In the genomic region with DNA sequence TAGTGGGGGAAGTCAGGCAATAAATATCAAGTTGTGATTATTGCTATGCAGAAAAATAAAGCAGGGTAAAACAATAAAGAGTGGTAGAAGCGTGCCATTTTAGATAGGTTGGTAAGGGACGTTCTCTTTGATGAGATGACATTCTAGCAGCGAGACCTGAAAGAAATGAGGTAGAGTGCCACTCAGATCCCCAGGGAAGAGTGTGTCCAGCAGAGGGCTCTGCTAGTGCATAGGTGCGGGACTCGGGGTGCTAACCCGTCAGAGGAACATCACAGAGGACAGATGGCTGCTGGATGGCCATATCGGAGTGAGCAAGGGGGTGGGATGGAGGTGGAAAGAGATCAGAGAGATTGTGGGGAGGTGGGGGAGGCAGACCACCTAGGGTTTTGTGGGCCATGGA, we compare ENCODE assay signal across 8 cellular contexts. TPM values are rescaled to one million over a fixed set of nuclear protein-coding genes. Genes with fewer than 3 reads are reported as not detected.
DNase-seq lines count a peak whose midpoint lies in the region; ATAC-seq, FAIRE-seq and TF ChIP-seq lines count a peak whose summit lies in the region.

No MANE protein-coding gene starts in this region.

- CTCF ChIA-PET in AG04449 (lab: Yijun Ruan, JAX): interaction anchor here (1.0 to 2.4 kb wide), 4 partner anchors 8 to 1891 kb away, joined by 3 to 15 read pairs (median 7); no protein-coding TSS in a partner anchor

- peaks cover 5% of the 10 kb centered on the region for H3K36me3 Mint-ChIP-seq in neural progenitor cell

- H3K27ac ChIP-seq in neural progenitor cell (no peak overlapping the region), spleen (no peak overlapping the region)

- H3K4me3 ChIP-seq in AG04449 (ENCODE audit: low read depth, low read length) (no peak overlapping the region), bronchial epithelial cell (ENCODE audit: low read depth, low read length) (no peak overlapping the region), neural progenitor cell (no peak overlapping the region), spleen (no peak overlapping the region)

- POLR2A ChIA-PET in AG04449 (lab: Yijun Ruan, JAX): no interaction called here

- H3F3A ChIP-seq in neural progenitor cell (ENCODE audit: low read depth): no peaks in the 10 kb centered on the region

- intact Hi-C loops in spleen (cut with DNase I; ENCODE audit: low total_unique reads): no loop called here

- H3K79me2 ChIP-seq in neural progenitor cell (ENCODE audit: low read depth): no peaks in the 10 kb centered on the region

- peak; percentile 63 for ATAC-seq in GM18502 (IDR thresholded peaks at IDR 0.05; ENCODE audit: poor library complexity, unreplicated experiment)
- ATAC-seq in GM21717 (IDR thresholded peaks at IDR 0.05; ENCODE audit: unreplicated experiment): no peak

- FAIRE-seq in bronchial epithelial cell (lab: Jason Lieb, UNC): no peak

- no peak overlapping the region for H3K4me3 Mint-ChIP-seq in neural progenitor cell

- H3K27me3 ChIP-seq in bronchial epithelial cell (ENCODE audit: control insufficient read depth, insufficient read depth, low read length) (no peaks in the 10 kb centered on the region), neural progenitor cell (no peaks in the 10 kb centered on the region), spleen (replicated peaks in 1 of 7) (no peaks in the 10 kb centered on the region)

- H4K20me1 ChIP-seq in neural progenitor cell (ENCODE audit: low read depth): no peaks in the 10 kb centered on the region

- WGBS in spleen, 5 donors: 50 to 67% (median 58%) methylated on average over 7 of the region's 7 CpGs

- H3K9me3 Mint-ChIP-seq in neural progenitor cell: no peaks in the 10 kb centered on the region

- H3K4me1 Mint-ChIP-seq in neural progenitor cell: no peaks in the 10 kb centered on the region

- H3K36me3 ChIP-seq in bronchial epithelial cell (ENCODE audit: control insufficient read depth, insufficient read depth, low read length) (no peaks in the 10 kb centered on the region), neural progenitor cell (no peaks in the 10 kb centered on the region), spleen (peaks cover 0 to 6% (median 0%) of the 10 kb centered on the region in 6 donors)

- no peak for TF ChIP-seq POLR2A in spleen (IDR thresholded peaks at IDR 0.05)

- no peak overlapping the region for H3K9ac ChIP-seq in neural progenitor cell

- H3K4me1 ChIP-seq in neural progenitor cell (no peaks in the 10 kb centered on the region), spleen (no peaks in the 10 kb centered on the region)

- TF ChIP-seq CTCF in AG04449 (IDR thresholded peaks at IDR 0.05; ENCODE audit: insufficient read depth, low read length, missing control alignments) (peak; percentile 35), bronchial epithelial cell (IDR thresholded peaks at IDR 0.05; ENCODE audit: insufficient read depth, low read length, severe bottlenecking) (peak; percentile 75), neural progenitor cell (IDR thresholded peaks at IDR 0.05) (peak; percentile 62), spleen (IDR thresholded peaks at IDR 0.05 in 8 of 11, conservative IDR thresholded peaks at IDR 0.05 in 3 of 11) (peak in 1 of 11 experiments; percentile 16)

- H3K27ac Mint-ChIP-seq in neural progenitor cell: no peak overlapping the region

- H3K9me3 ChIP-seq in neural progenitor cell (ENCODE audit: low read depth) (no peaks in the 10 kb centered on the region), spleen (no peaks in the 10 kb centered on the region)

- H3K27me3 Mint-ChIP-seq in neural progenitor cell (ENCODE audit: insufficient read depth, low read depth): no peaks in the 10 kb centered on the region

- H2AFZ ChIP-seq in neural progenitor cell (replicated peaks): no peak overlapping the region

- no peak overlapping the region for H3K4me2 ChIP-seq in neural progenitor cell

- no peak for DNase-seq in AG04449 (ENCODE audit: low read depth, low spot score)
- peak; percentile 30 for DNase-seq in NCI-H1092 (lab: John Stamatoyannopoulos, UW)
- peak; percentile 12 for DNase-seq in bronchial epithelial cell (ENCODE audit: low read depth)
- peak; percentile 60 for DNase-seq in neural progenitor cell (ENCODE audit: low spot score)
- DNase-seq in activated CD8-positive, alpha-beta memory T cell treated with anti-CD3 and anti-CD28 coated beads, Interleukin-2, amount 50 U/mL, for 48 hours: no peak
- no peak for DNase-seq in spleen

RNA-seq across cellular contexts. Expression of gene GTF2A1L, which starts 16.3 kb away (rescaled TPM):
- total RNA-seq in bronchial epithelial cell: 0.26 TPM in 1 of 2 replicates, not detected in the other
- 1.6 and 3.7 TPM in 2 replicates for total RNA-seq in neural progenitor cell (ENCODE audit: low replicate concordance)
- 1 to 10 TPM in 3 of 7 donors, under 1 TPM in 3, not detected in 1; 0.70 to 4.7 (median 1.1) TPM for total RNA-seq in spleen
- 1 to 10 TPM in 1 of 3 donors, under 1 TPM in 2; 0.06 to 1.1 (median 0.35) TPM for polyA plus RNA-seq in spleen

Comparison
In these comparisons a context has a peak if more than half of its experiments do, and no peak if none do; other contexts are left out.
1. DNase-seq: peak in NCI-H1092 (single experiment), bronchial epithelial cell (single experiment) and neural progenitor cell (single experiment); none in AG04449 (single experiment), activated CD8-positive, alpha-beta memory T cell treated with anti-CD3 and anti-CD28 coated beads, Interleukin-2, amount 50 U/mL, for 48 hours (single experiment) and spleen (single experiment).